Comparison of ENCODE assay signal across 10 cellular contexts in the genomic region with DNA sequence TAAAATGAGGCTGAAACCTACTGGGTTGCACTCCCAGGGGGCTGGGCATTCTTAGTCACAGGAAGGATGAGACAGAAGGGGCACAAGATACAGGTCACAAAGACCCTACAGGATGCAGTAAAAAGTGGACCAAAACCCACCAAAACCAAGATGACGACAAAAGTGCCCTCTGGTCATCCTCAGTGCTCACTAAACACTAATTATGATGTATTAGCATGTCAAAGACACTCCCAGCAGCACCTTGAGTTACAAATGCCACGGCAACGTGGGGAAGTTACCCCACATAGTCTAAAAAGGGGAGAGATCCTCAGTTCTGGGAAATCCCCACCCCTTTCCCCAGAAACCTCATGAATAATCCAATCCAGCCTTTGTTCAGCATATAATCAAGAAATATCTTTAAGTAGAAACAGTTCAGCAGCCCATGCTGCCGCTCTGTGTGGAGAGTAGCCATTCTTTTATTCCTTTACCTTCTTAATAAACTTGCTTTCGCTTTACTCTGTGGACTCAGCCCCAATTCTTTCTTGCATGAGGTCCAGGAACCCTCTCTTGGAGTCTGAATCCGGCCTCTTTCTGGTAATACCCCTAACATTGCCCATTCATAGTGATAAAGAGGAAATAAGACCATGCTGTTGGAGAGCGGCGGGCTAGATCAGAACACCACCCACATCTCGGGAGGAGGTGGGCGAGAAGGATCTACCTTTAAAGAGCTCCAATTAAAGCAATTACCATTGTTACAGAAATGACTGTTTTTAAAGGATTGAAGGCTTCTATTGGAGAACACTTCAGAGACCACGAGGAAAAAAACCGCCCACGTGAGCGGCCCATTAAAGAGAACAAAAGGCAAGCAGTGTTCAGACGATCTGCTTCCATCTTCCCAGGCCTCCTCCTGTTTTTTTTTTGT.
DNase-seq lines count a peak whose midpoint lies in the region; ATAC-seq, FAIRE-seq and TF ChIP-seq lines count a peak whose summit lies in the region.
"Had no signal": no experiment of that assay in that cellular context is flagged by ENCODE, and none has a peak within 500 bp of the region (broad histone marks: within the 10 kb centered on the region; RNA-seq: fewer than 3 reads in every experiment).

No MANE protein-coding gene starts in this region.

- POLR2A ChIA-PET in HEK293 (lab: Yijun Ruan, JAX), result no interaction called here

- H2AFZ ChIP-seq in neural progenitor cell (replicated peaks), result no peak overlapping the region

- no peaks in the 10 kb centered on the region for H3K79me2 ChIP-seq in neural progenitor cell (ENCODE audit: low read depth)

- 73 to 83% (median 77%) methylated on average over 15 of the region's 15 CpGs for WGBS in adrenal gland, 4 donors

- no peak overlapping the region for H3K9ac ChIP-seq in neural progenitor cell

- peaks cover 4% of the 10 kb centered on the region for H3K4me1 Mint-ChIP-seq in neural progenitor cell

- H3K27ac ChIP-seq in HEK293 (ENCODE audit: extremely low read depth, low read depth, low read length) (no peak overlapping the region), neural progenitor cell (no peak overlapping the region), adrenal gland (no peak overlapping the region)
- H3K27ac ChIP-seq: stomach had no signal

- no peak for TF ChIP-seq CTCF in HEK293 (tag by site-specific recombination; IDR thresholded peaks at IDR 0.05)
- no peak for TF ChIP-seq CTCF in neural progenitor cell (IDR thresholded peaks at IDR 0.05)
- no peak for TF ChIP-seq CTCF in adrenal gland (IDR thresholded peaks at IDR 0.05)

- CTCF ChIA-PET in HEK293 (lab: Yijun Ruan, JAX), result interaction anchor here (0.7 kb wide), 2 partner anchors 8 to 307 kb away, joined by 4 to 5 read pairs; no protein-coding TSS in a partner anchor

- no peak for TF ChIP-seq POLR2A in adrenal gland (IDR thresholded peaks at IDR 0.05)

- no peaks in the 10 kb centered on the region for H3K36me3 Mint-ChIP-seq in neural progenitor cell

- H3K4me2 ChIP-seq in neural progenitor cell, result no peak overlapping the region

- no peaks in the 10 kb centered on the region for H3F3A ChIP-seq in neural progenitor cell (ENCODE audit: low read depth)

- peaks cover 16% of the 10 kb centered on the region for H3K27me3 Mint-ChIP-seq in neural progenitor cell (ENCODE audit: insufficient read depth, low read depth)

- DNase-seq in GM18507 (ENCODE audit: extremely low spot score, insufficient read length, low read depth) (no peak), A172 (ENCODE audit: low spot score) (no peak), neural progenitor cell (ENCODE audit: low spot score) (no peak), adrenal gland (no peak)
- peak; percentile 58 for DNase-seq in activated CD8-positive, alpha-beta memory T cell treated with anti-CD3 and anti-CD28 coated beads for 24 hours
- DNase-seq in stimulated activated CD4-positive, alpha-beta T cell treated with anti-CD3 and anti-CD28 coated beads, Interleukin-1b, Interleukin-23, amount 100 ng/mL, for 48 hours, result peak; percentile 63
- DNase-seq: stomach had no signal

- H3K9me3 ChIP-seq in HEK293 (ENCODE audit: control insufficient read depth, insufficient read depth, low read depth, low read length) (no peaks in the 10 kb centered on the region), neural progenitor cell (ENCODE audit: low read depth) (no peaks in the 10 kb centered on the region), adrenal gland (replicated peaks in 1 of 3) (no peaks in the 10 kb centered on the region)
- H3K9me3 ChIP-seq: stomach had no signal

- intact Hi-C loops in adrenal gland (cut with DNase I), result no loop called here

- no peaks in the 10 kb centered on the region for H3K27me3 ChIP-seq in neural progenitor cell
- H3K27me3 ChIP-seq in adrenal gland, result no peaks in the 10 kb centered on the region

- H3K9me3 Mint-ChIP-seq in neural progenitor cell, result peaks cover 3% of the 10 kb centered on the region

- no peak overlapping the region for H3K27ac Mint-ChIP-seq in neural progenitor cell

- FAIRE-seq in GM18507 (lab: Jason Lieb, UNC), result peak; percentile 12
- FAIRE-seq: RCC 7860 had no signal

- H3K36me3 ChIP-seq in HEK293 (ENCODE audit: control insufficient read depth in 2 of 2, insufficient read depth in 1 of 2, low read length in 2 of 2) (no peaks in the 10 kb centered on the region), neural progenitor cell (no peaks in the 10 kb centered on the region), adrenal gland (replicated peaks in 1 of 2) (no peaks in the 10 kb centered on the region)
- H3K36me3 ChIP-seq: stomach had no signal

- H4K20me1 ChIP-seq in neural progenitor cell (ENCODE audit: low read depth), result no peaks in the 10 kb centered on the region

- no peak for ATAC-seq in HG03097 (IDR thresholded peaks at IDR 0.05; ENCODE audit: low FRiP score, unreplicated experiment)

- no peak overlapping the region for H3K4me3 Mint-ChIP-seq in neural progenitor cell

- H3K4me3 ChIP-seq in HEK293 (ENCODE audit: low read depth, low read length) (no peak overlapping the region), neural progenitor cell (no peak overlapping the region), adrenal gland (no peak overlapping the region)
- H3K4me3 ChIP-seq: stomach had no signal

- H3K4me1 ChIP-seq in HEK293 (ENCODE audit: control insufficient read depth, insufficient read depth, low read length), result no peaks in the 10 kb centered on the region
- peaks cover 30% of the 10 kb centered on the region for H3K4me1 ChIP-seq in neural progenitor cell
- no peaks in the 10 kb centered on the region for H3K4me1 ChIP-seq in adrenal gland (replicated peaks in 1 of 2)
- H3K4me1 ChIP-seq: stomach had no signal

TF ChIP-seq in HEK293, 187 proteins besides CTCF, POLR2A, EP300 and RAD21 (continues in another document):
- 0 out of 2 replicates have a peak, but pooled peaks have one; percentile 43 for TF ChIP-seq EGR2 (tag by site-specific recombination; IDR thresholded peaks at IDR 0.05; ENCODE audit: low read depth)
- TF ChIP-seq, protein P1, sequence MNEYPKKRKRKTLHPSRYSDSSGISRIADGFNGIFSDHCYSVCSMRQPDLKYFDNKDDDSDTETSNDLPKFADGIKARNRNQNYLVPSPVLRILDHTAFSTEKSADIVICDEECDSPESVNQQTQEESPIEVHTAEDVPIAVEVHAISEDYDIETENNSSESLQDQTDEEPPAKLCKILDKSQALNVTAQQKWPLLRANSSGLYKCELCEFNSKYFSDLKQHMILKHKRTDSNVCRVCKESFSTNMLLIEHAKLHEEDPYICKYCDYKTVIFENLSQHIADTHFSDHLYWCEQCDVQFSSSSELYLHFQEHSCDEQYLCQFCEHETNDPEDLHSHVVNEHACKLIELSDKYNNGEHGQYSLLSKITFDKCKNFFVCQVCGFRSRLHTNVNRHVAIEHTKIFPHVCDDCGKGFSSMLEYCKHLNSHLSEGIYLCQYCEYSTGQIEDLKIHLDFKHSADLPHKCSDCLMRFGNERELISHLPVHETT (tag by site-specific recombination; IDR thresholded peaks at IDR 0.05), result no peak
- TF ChIP-seq, protein P2, sequence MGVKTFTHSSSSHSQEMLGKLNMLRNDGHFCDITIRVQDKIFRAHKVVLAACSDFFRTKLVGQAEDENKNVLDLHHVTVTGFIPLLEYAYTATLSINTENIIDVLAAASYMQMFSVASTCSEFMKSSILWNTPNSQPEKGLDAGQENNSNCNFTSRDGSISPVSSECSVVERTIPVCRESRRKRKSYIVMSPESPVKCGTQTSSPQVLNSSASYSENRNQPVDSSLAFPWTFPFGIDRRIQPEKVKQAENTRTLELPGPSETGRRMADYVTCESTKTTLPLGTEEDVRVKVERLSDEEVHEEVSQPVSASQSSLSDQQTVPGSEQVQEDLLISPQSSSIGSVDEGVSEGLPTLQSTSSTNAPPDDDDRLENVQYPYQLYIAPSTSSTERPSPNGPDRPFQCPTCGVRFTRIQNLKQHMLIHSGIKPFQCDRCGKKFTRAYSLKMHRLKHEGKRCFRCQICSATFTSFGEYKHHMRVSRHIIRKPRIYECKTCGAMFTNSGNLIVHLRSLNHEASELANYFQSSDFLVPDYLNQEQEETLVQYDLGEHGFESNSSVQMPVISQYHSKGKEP (tag by site-specific recombination; IDR thresholded peaks at IDR 0.05), result no peak
- no peak for TF ChIP-seq ZBTB8A (tag by site-specific recombination; IDR thresholded peaks at IDR 0.05)

Comparison
In these comparisons a context has a peak if more than half of its experiments do, and no peak if none do; other contexts are left out.
1. DNase-seq: peak in activated CD8-positive, alpha-beta memory T cell treated with anti-CD3 and anti-CD28 coated beads for 24 hours (single experiment) and stimulated activated CD4-positive, alpha-beta T cell treated with anti-CD3 and anti-CD28 coated beads, Interleukin-1b, Interleukin-23, amount 100 ng/mL, for 48 hours (single experiment); none in GM18507 (single experiment), A172 (single experiment), neural progenitor cell (single experiment) and adrenal gland (0 of 7).